ENCODE assay signal across 17 cellular contexts in the genomic region with DNA sequence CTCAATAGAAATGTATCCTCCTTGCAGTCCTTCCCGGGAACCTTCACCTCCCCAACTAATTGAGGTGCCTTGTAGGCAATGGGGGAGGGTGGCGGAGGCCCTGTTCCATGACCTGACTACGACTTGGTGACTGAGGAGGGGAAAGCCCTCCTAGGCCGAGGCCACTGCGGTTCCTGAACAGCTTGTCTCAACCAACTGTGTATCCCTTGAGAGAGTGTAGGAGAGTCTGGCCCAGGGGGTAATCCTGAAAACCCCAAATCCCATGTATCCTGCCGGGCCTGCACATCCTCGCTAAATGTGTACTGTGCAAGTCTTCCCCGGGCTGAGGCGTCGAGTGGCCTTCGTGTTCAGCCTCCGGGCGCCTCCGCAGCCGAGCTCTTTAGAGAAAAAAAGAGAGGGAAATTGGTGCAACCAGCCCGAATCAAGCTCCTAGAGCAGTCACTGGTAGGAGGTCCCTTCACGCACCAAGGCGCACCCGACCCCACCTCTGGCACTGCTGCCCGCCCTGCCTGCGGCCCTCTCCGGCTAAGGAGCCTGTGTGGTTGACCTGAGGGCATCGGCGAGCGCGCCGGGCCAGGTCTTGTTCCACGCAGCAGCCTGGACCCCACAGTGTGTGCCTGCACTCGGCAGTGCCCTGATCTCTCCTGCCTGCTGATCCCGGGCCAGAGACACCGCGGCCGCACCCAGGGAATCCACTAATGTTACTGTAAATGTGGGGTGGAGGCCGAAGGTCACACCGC. TPM values are rescaled to one million over a fixed set of nuclear protein-coding genes. Genes with fewer than 3 reads are reported as not detected.
DNase-seq lines count a peak whose midpoint lies in the region; ATAC-seq lines count a peak whose summit lies in the region.
"Had no signal": no experiment of that assay in that cellular context is flagged by ENCODE, and none has a peak within 500 bp of the region (broad histone marks: within the 10 kb centered on the region; RNA-seq: fewer than 3 reads in every experiment).

No MANE protein-coding gene starts in this region.

- peaks cover 12% of the 10 kb centered on the region for H3K36me3 Mint-ChIP-seq in activated CD8-positive, alpha-beta memory T cell treated with anti-CD3 and anti-CD28 coated beads, Interleukin-2, amount 10 ng/mL, durations not matched to agents 7 days and 5 days
- peaks cover 3 to 9% of the 10 kb centered on the region in 2 donors for H3K36me3 Mint-ChIP-seq in stimulated activated naive B cell treated with anti-CD40 and anti-IgM and Interleukin-4, amounts not matched to agents 10 μg/mL and 1 μg/mL and 100 μg/mL, for 72 hours

- peaks cover 15% of the 10 kb centered on the region for H3K4me1 Mint-ChIP-seq in activated CD8-positive, alpha-beta memory T cell treated with anti-CD3 and anti-CD28 coated beads, Interleukin-2, amount 10 ng/mL, durations not matched to agents 7 days and 5 days
- H3K4me1 Mint-ChIP-seq in stimulated activated naive B cell treated with anti-CD40 and anti-IgM and Interleukin-4, amounts not matched to agents 10 μg/mL and 1 μg/mL and 100 μg/mL, for 72 hours: peaks cover 6 to 7% of the 10 kb centered on the region in 2 donors

- H3K9me3 Mint-ChIP-seq in activated CD8-positive, alpha-beta memory T cell treated with anti-CD3 and anti-CD28 coated beads, Interleukin-2, amount 10 ng/mL, durations not matched to agents 7 days and 5 days (ENCODE audit: low read depth): no peaks in the 10 kb centered on the region
- H3K9me3 Mint-ChIP-seq in stimulated activated naive B cell treated with anti-CD40 and anti-IgM and Interleukin-4, amounts not matched to agents 10 μg/mL and 1 μg/mL and 100 μg/mL, for 72 hours: peaks cover 9 to 11% of the 10 kb centered on the region in 2 donors

- no peak overlapping the region for H3K4me3 Mint-ChIP-seq in activated CD8-positive, alpha-beta memory T cell treated with anti-CD3 and anti-CD28 coated beads, Interleukin-2, amount 10 ng/mL, durations not matched to agents 7 days and 5 days
- no peak overlapping the region for H3K4me3 Mint-ChIP-seq in stimulated activated naive B cell treated with anti-CD40 and anti-IgM and Interleukin-4, amounts not matched to agents 10 μg/mL and 1 μg/mL and 100 μg/mL, for 72 hours
- H3K4me3 Mint-ChIP-seq: stimulated activated naive CD8-positive, alpha-beta T cell treated with anti-CD3 and anti-CD28 coated beads, Interleukin-15, amount 100 ng/mL, for 72 hours had no signal

- DNase-seq in activated CD8-positive, alpha-beta memory T cell treated with anti-CD3 and anti-CD28 coated beads, Interleukin-2, amount 10 ng/mL, durations not matched to agents 7 days and 5 days: no peak
- no peak for DNase-seq in activated CD8-positive, alpha-beta memory T cell treated with anti-CD3 and anti-CD28 coated beads, Interleukin-2, amount 50 U/mL, for 4 hours
- DNase-seq in ecto neural progenitor cell (ENCODE audit: low spot score) (peak; percentile 74), left kidney (ENCODE audit: low read depth, low spot score) (peak; percentile 78), NCI-H2171 treated with DMSO at 0.1 percent for 48 hours (lab: John Stamatoyannopoulos, UW) (no peak), DMS153 (lab: John Stamatoyannopoulos, UW) (no peak)
- DNase-seq in stimulated activated naive B cell treated with anti-CD40 and anti-IgM and Interleukin-4, amounts not matched to agents 10 μg/mL and 1 μg/mL and 100 μg/mL, for 72 hours: no peak
- DNase-seq: activated CD4-positive, alpha-beta T cell treated with anti-CD3 and anti-CD28 coated beads, Interleukin-2, amount 10 ng/mL, durations not matched to agents 24 days and 14 days; GF-D8; left cardiac atrium; NCI-H1105 treated with DMSO at 0.1 percent for 48 hours; NCI-H345; stimulated activated naive CD8-positive, alpha-beta T cell treated with anti-CD3 and anti-CD28 coated beads, Interleukin-15, amount 100 ng/mL, for 72 hours; uterus had no signal

- CTCF ChIA-PET in activated CD8-positive, alpha-beta memory T cell treated with anti-CD3 and anti-CD28 coated beads, Interleukin-2, amount 10 ng/mL, durations not matched to agents 7 days and 5 days (lab: Charles Lee): interaction anchor here (0.9 to 1.9 kb wide), 2 partner anchors 9 to 341 kb away, joined by 4 to 9 read pairs; no protein-coding TSS in a partner anchor

- H3K27ac Mint-ChIP-seq in activated CD8-positive, alpha-beta memory T cell treated with anti-CD3 and anti-CD28 coated beads, Interleukin-2, amount 10 ng/mL, durations not matched to agents 7 days and 5 days: peak overlapping the region; percentile 7
- H3K27ac Mint-ChIP-seq in stimulated activated naive B cell treated with anti-CD40 and anti-IgM and Interleukin-4, amounts not matched to agents 10 μg/mL and 1 μg/mL and 100 μg/mL, for 72 hours: peak overlapping the region; percentile 92
- H3K27ac Mint-ChIP-seq: stimulated activated naive CD8-positive, alpha-beta T cell treated with anti-CD3 and anti-CD28 coated beads, Interleukin-15, amount 100 ng/mL, for 72 hours had no signal

- ATAC-seq in activated CD8-positive, alpha-beta memory T cell treated with anti-CD3 and anti-CD28 coated beads, Interleukin-2, amount 10 ng/mL, durations not matched to agents 7 days and 5 days: no peak
- no peak for ATAC-seq in stimulated activated naive B cell treated with anti-CD40 and anti-IgM and Interleukin-4, amounts not matched to agents 10 μg/mL and 1 μg/mL and 100 μg/mL, for 72 hours (replicated peaks)
- no peak for ATAC-seq in GM21447 (IDR thresholded peaks at IDR 0.05; ENCODE audit: unreplicated experiment)
- ATAC-seq: HCT116; left cardiac atrium; stimulated activated naive CD8-positive, alpha-beta T cell treated with anti-CD3 and anti-CD28 coated beads, Interleukin-15, amount 100 ng/mL, for 72 hours had no signal

- peaks cover 49% of the 10 kb centered on the region for H3K27me3 Mint-ChIP-seq in activated CD8-positive, alpha-beta memory T cell treated with anti-CD3 and anti-CD28 coated beads, Interleukin-2, amount 10 ng/mL, durations not matched to agents 7 days and 5 days
- H3K27me3 Mint-ChIP-seq in stimulated activated naive B cell treated with anti-CD40 and anti-IgM and Interleukin-4, amounts not matched to agents 10 μg/mL and 1 μg/mL and 100 μg/mL, for 72 hours: peaks cover 61 to 75% of the 10 kb centered on the region in 2 donors
- H3K27me3 Mint-ChIP-seq: stimulated activated naive CD8-positive, alpha-beta T cell treated with anti-CD3 and anti-CD28 coated beads, Interleukin-15, amount 100 ng/mL, for 72 hours had no signal

RNA-seq across cellular contexts. Expression of gene SIM1, which starts 7.3 kb away (rescaled TPM):
- under 1 TPM in 1 of 2 experiments, not detected in 1; 0.07 TPM for total RNA-seq in activated CD8-positive, alpha-beta memory T cell treated with anti-CD3 and anti-CD28 coated beads, Interleukin-2, amount 10 ng/mL, durations not matched to agents 7 days and 5 days
- total RNA-seq: activated CD4-positive, alpha-beta T cell treated with anti-CD3 and anti-CD28 coated beads, Interleukin-2, amount 10 ng/mL, durations not matched to agents 24 days and 14 days; cardiac muscle cell; left cardiac atrium had no signal

Comparison
In these comparisons a context has a peak if more than half of its experiments do, and no peak if none do; other contexts are left out.
1. DNase-seq: peak in ecto neural progenitor cell (single experiment) and left kidney (single experiment); none in activated CD8-positive, alpha-beta memory T cell treated with anti-CD3 and anti-CD28 coated beads, Interleukin-2, amount 10 ng/mL, durations not matched to agents 7 days and 5 days (single experiment), activated CD8-positive, alpha-beta memory T cell treated with anti-CD3 and anti-CD28 coated beads, Interleukin-2, amount 50 U/mL, for 4 hours (single experiment), stimulated activated naive B cell treated with anti-CD40 and anti-IgM and Interleukin-4, amounts not matched to agents 10 μg/mL and 1 μg/mL and 100 μg/mL, for 72 hours (single experiment), NCI-H2171 treated with DMSO at 0.1 percent for 48 hours (single experiment) and DMS153 (single experiment).